In genomic region chr17:28571255-28572122, GRCh38 we compare ENCODE assay signal across 1 cellular context.
TF ChIP-seq lines count a peak whose summit lies in the region.

Gene PIGS (minus strand): TSS chr17:28571524. CDS start chr17:28571496, 28 bp downstream.

TF ChIP-seq in GM23338, 12 proteins besides CTCF, POLR2A, EP300 and RAD21:
- TF ChIP-seq POLR2AphosphoS5 (IDR thresholded peaks at IDR 0.05; ENCODE audit: low read depth), result peak; percentile 89
- TF ChIP-seq ZNF331 (CRISPR knock-in tag; IDR thresholded peaks at IDR 0.05; ENCODE audit: low read depth), result no peak
- TF ChIP-seq ETS1 (IDR thresholded peaks at IDR 0.05), result peak; percentile 53; the same call in 1 of the 2 replicates
- no peak for TF ChIP-seq ZNF462 (CRISPR knock-in tag; IDR thresholded peaks at IDR 0.05)
- peak; percentile 2 for TF ChIP-seq REST (IDR thresholded peaks at IDR 0.05; ENCODE audit: unreplicated experiment)
